Comparison of ENCODE assay signal across 15 cellular contexts in genomic region chr12:107450541-107450940, GRCh38.
"Had no signal": no experiment of that assay in that cellular context is flagged by ENCODE, and none has a peak within 500 bp of the region (broad histone marks: within the 10 kb centered on the region; RNA-seq: fewer than 3 reads in every experiment).

No MANE protein-coding gene starts in this region.

- H3K4me3 Mint-ChIP-seq: nephron had no signal

- H3K9me3 Mint-ChIP-seq: activated T-helper 2 cell treated with anti-CD3 and anti-CD28 coated beads, Interferon-gamma antibody, Interleukin-2, Interleukin-4, amounts not matched to agents 10 μg/mL and 5 μg/mL and 100 μg/mL, durations not matched to agents 14 hours and 24 hours and 36 hours; nephron had no signal

- ATAC-seq: left ventricle myocardium superior, right cardiac atrium had no signal

- H3K27ac Mint-ChIP-seq: activated T-helper 2 cell treated with anti-CD3 and anti-CD28 coated beads, Interferon-gamma antibody, Interleukin-2, Interleukin-4, amounts not matched to agents 10 μg/mL and 5 μg/mL and 100 μg/mL, durations not matched to agents 14 hours and 24 hours and 36 hours had no signal

- DNase-seq: activated CD4-positive, alpha-beta T cell treated with anti-CD3 and anti-CD28 coated beads, Interleukin-2, amount 50 U/mL, for 48 hours; activated CD4-positive, CD25-positive, alpha-beta regulatory T cell treated with anti-CD3 and anti-CD28 coated beads, Interleukin-2, amount 50 U/mL, for 72 hours; activated naive CD4-positive, alpha-beta T cell treated with anti-CD3 and anti-CD28 coated beads, Interleukin-2, amount 50 U/mL, for 16 hours; dorsolateral prefrontal cortex; erythroblast; left ventricle myocardium superior; mesenchymal stem cell; occipital lobe; right cardiac atrium; stimulated activated CD4-positive, alpha-beta T cell treated with anti-CD3 and anti-CD28 coated beads, Interleukin-4, amount 100 ng/mL, for 24 hours; stimulated activated naive CD4-positive, alpha-beta T cell; T-helper 9 cell; tibial artery had no signal
